ENCODE assay signal across 19 cellular contexts in genomic region chr3:98814799-98815450, GRCh38. TPM values are rescaled to one million over a fixed set of nuclear protein-coding genes. Genes with fewer than 3 reads are reported as not detected.
DNase-seq lines count a peak whose midpoint lies in the region; ATAC-seq, FAIRE-seq and TF ChIP-seq lines count a peak whose summit lies in the region.
"Had no signal": no experiment of that assay in that cellular context is flagged by ENCODE, and none has a peak within 500 bp of the region (broad histone marks: within the 10 kb centered on the region; RNA-seq: fewer than 3 reads in every experiment).

No MANE protein-coding gene starts in this region.

- H3K4me2 ChIP-seq in A549: peak overlapping the region; percentile 69
- no peak overlapping the region for H3K4me2 ChIP-seq in H9 (ENCODE audit: insufficient read depth, insufficient read length, low read length)

- FAIRE-seq in A549 (lab: Jason Lieb, UNC): peak; percentile 88

- no peak overlapping the region for H3K4me3 ChIP-seq in A549
- H3K4me3 ChIP-seq in foreskin fibroblast (ENCODE audit: low read depth in 1 of 2, low read length in 2 of 2): no peak overlapping the region
- no peak overlapping the region for H3K4me3 ChIP-seq in body of pancreas
- H3K4me3 ChIP-seq: tibial nerve had no signal

- H3T11ph ChIP-seq in H9 (ENCODE audit: low read length): no peak overlapping the region

- no peak overlapping the region for H2BK20ac ChIP-seq in H9 (ENCODE audit: low read depth, low read length, poor library complexity, severe bottlenecking)

- no peaks in the 10 kb centered on the region for H3K36me3 ChIP-seq in body of pancreas (replicated peaks in 1 of 2; ENCODE audit: insufficient read depth in 1 of 2, low read depth in 2 of 2)

- H3K23ac ChIP-seq in H9 (ENCODE audit: insufficient read length, low read depth, low read length): no peak overlapping the region

- no peak overlapping the region for H2BK5ac ChIP-seq in H9 (ENCODE audit: insufficient read length, low read length)

- no peaks in the 10 kb centered on the region for H3K79me1 ChIP-seq in H9 (ENCODE audit: insufficient read depth, low read depth, low read length, poor library complexity, severe bottlenecking)

- H3K4me1 ChIP-seq in A549 (peaks cover 90% of the 10 kb centered on the region), H9 (ENCODE audit: insufficient read depth, low read length) (no peaks in the 10 kb centered on the region), body of pancreas (no peaks in the 10 kb centered on the region)
- H3K4me1 ChIP-seq: parathyroid adenoma had no signal

- no peaks in the 10 kb centered on the region for H3K27me3 Mint-ChIP-seq in H9 (ENCODE audit: low read depth)
- H3K27me3 Mint-ChIP-seq: activated CD4-positive, alpha-beta memory T cell treated with anti-CD3 and anti-CD28 coated beads, Interleukin-2, amount 10 ng/mL, durations not matched to agents 7 days and 5 days had no signal

- no peak overlapping the region for H2BK120ac ChIP-seq in H9 (ENCODE audit: low read depth, low read length, poor library complexity, severe bottlenecking)

- no peak overlapping the region for H2BK15ac ChIP-seq in H9 (ENCODE audit: low read depth, low read length)

- POLR2A ChIA-PET in A549 (lab: Yijun Ruan, JAX): no interaction called here

- H3K4me3 Mint-ChIP-seq in H9: no peak overlapping the region
- H3K4me3 Mint-ChIP-seq: activated CD4-positive, alpha-beta memory T cell treated with anti-CD3 and anti-CD28 coated beads, Interleukin-2, amount 10 ng/mL, durations not matched to agents 7 days and 5 days had no signal

- peaks cover 5 to 10% of the 10 kb centered on the region in 2 experiments for H3K4me1 Mint-ChIP-seq in H9
- H3K4me1 Mint-ChIP-seq: activated CD4-positive, alpha-beta memory T cell treated with anti-CD3 and anti-CD28 coated beads, Interleukin-2, amount 10 ng/mL, durations not matched to agents 7 days and 5 days had no signal

- no peaks in the 10 kb centered on the region for H4K20me1 ChIP-seq in H9 (ENCODE audit: control insufficient read depth, insufficient read depth, insufficient read length)

- H3K79me2 ChIP-seq in H9 (ENCODE audit: insufficient read depth, low read length): no peaks in the 10 kb centered on the region
- H3K79me2 ChIP-seq: parathyroid adenoma had no signal

- no peak overlapping the region for H3K18ac ChIP-seq in H9 (ENCODE audit: insufficient read length, low read depth, low read length)

- CTCF ChIA-PET in A549 (lab: Yijun Ruan, JAX): interaction anchor here (0.7 to 8.7 kb wide), 10 partner anchors 9 to 359 kb away, joined by 3 to 111 read pairs (median 4); no protein-coding TSS in a partner anchor

- no peak overlapping the region for H2BK12ac ChIP-seq in H9 (ENCODE audit: insufficient read length, low read depth, low read length)

- TF ChIP-seq EP300 in A549 (IDR thresholded peaks at IDR 0.05): no peak

- 40% methylated on average over 5 of the region's 5 CpGs for WGBS in A549 (ENCODE audit: missing lambda C conversion rate)
- no CpG with 5 or more reads among the region's 5 CpGs for WGBS in H9 (ENCODE audit: extremely low coverage, insufficient read length, low lambda C conversion rate)
- 81 to 86% methylated on average over 5 of the region's 5 CpGs for WGBS in body of pancreas, 2 donors

- H3K27me3 ChIP-seq in H9 (ENCODE audit: insufficient read depth, low read length): no peaks in the 10 kb centered on the region
- no peaks in the 10 kb centered on the region for H3K27me3 ChIP-seq in body of pancreas
- H3K27me3 ChIP-seq: tibial nerve had no signal

- no peak for TF ChIP-seq POLR2A in A549 (IDR thresholded peaks at IDR 0.05; ENCODE audit: low read length)
- no peak for TF ChIP-seq POLR2A in body of pancreas (IDR thresholded peaks at IDR 0.05)

- H3K9me3 Mint-ChIP-seq in H9: no peaks in the 10 kb centered on the region
- H3K9me3 Mint-ChIP-seq: activated CD4-positive, alpha-beta memory T cell treated with anti-CD3 and anti-CD28 coated beads, Interleukin-2, amount 10 ng/mL, durations not matched to agents 7 days and 5 days had no signal

- H3K27ac ChIP-seq in A549: peak overlapping the region; percentile 73 to 84
- no peak overlapping the region for H3K27ac ChIP-seq in H9 (ENCODE audit: insufficient read length, low read depth, low read length)
- H3K27ac ChIP-seq in body of pancreas: no peak overlapping the region
- H3K27ac ChIP-seq: parathyroid adenoma, tibial nerve had no signal

- H2AK5ac ChIP-seq in H9 (ENCODE audit: insufficient read length, low read length): no peak overlapping the region

- H2AFZ ChIP-seq in H9 (ENCODE audit: low read length): no peak overlapping the region
- H2AFZ ChIP-seq: parathyroid adenoma had no signal

- no peak overlapping the region for H4K5ac ChIP-seq in H9 (ENCODE audit: insufficient read length, low read depth, low read length)

- DNase-seq in A549 (ENCODE audit: low read depth in 1 of 2, low spot score in 1 of 2) (peak; percentile 24 to 53), H9 (no peak), astrocyte of the hippocampus (ENCODE audit: low read depth, low spot score) (peak; percentile 66), foreskin fibroblast (peak; percentile 52 to 72), body of pancreas (no peak), NCI-H526 treated with DMSO at 0.1 percent for 48 hours (lab: John Stamatoyannopoulos, UW) (no peak), nucleus accumbens (lab: John Stamatoyannopoulos, UW) (no peak)
- DNase-seq in activated CD4-positive, CD25-positive, alpha-beta regulatory T cell treated with anti-CD3 and anti-CD28 coated beads, Interleukin-2, amount 50 U/mL, for 72 hours: no peak
- DNase-seq: ACHN; activated CD4-positive, alpha-beta memory T cell treated with anti-CD3 and anti-CD28 coated beads, Interleukin-2, amount 10 ng/mL, durations not matched to agents 7 days and 5 days; central memory CD4-positive, alpha-beta T cell; NCI-H1694; NCI-H526; stimulated activated CD4-positive, alpha-beta T cell treated with anti-CD3 and anti-CD28 coated beads, Interleukin-15, amount 100 ng/mL, for 24 hours; T1000 had no signal

- intact Hi-C loops in body of pancreas (cut with DNase I): loop anchor here (5.0 kb wide), 1 partner anchor 213 kb away; no protein-coding TSS in a partner anchor

- no peak overlapping the region for H3K56ac ChIP-seq in H9 (ENCODE audit: insufficient read length, low read depth, low read length)

- peak overlapping the region in 2 of 3 experiments; percentile 50 to 55; a peak in 3 of 7 replicates for H3K27ac Mint-ChIP-seq in H9
- H3K27ac Mint-ChIP-seq: activated CD4-positive, alpha-beta memory T cell treated with anti-CD3 and anti-CD28 coated beads, Interleukin-2, amount 10 ng/mL, durations not matched to agents 7 days and 5 days had no signal

- no peak overlapping the region for H3K9ac ChIP-seq in H9 (ENCODE audit: extremely low read depth, insufficient read length, low read length)
- H3K9ac ChIP-seq: parathyroid adenoma had no signal

- ATAC-seq in A549 (peak; percentile 59 to 70; a peak in 5 of 6 replicates), body of pancreas (no peak)
- ATAC-seq: esophagus mucosa, Right ventricle myocardium inferior had no signal

- no peak overlapping the region for H3K14ac ChIP-seq in H9 (ENCODE audit: insufficient read depth, low read length)

- no peak overlapping the region for H4K8ac ChIP-seq in H9 (replicated peaks; ENCODE audit: insufficient read length, low read depth, low read length)

- no peak for TF ChIP-seq RAD21 in A549 (conservative IDR thresholded peaks at IDR 0.05 in 1 of 2, IDR thresholded peaks at IDR 0.05 in 1 of 2)

- peaks cover 6 to 54% (median 43%) of the 10 kb centered on the region in 3 experiments for H3K36me3 Mint-ChIP-seq in H9 (ENCODE audit: insufficient read depth in 1 of 3, low read depth in 3 of 3)

- no peak overlapping the region for H3K4ac ChIP-seq in H9 (ENCODE audit: low read depth, low read length)

- H3K23me2 ChIP-seq in H9 (ENCODE audit: insufficient read length, low read depth, low read length, poor library complexity, severe bottlenecking): no peaks in the 10 kb centered on the region

- H3K9me3 ChIP-seq in A549 (no peaks in the 10 kb centered on the region), H9 (ENCODE audit: control insufficient read depth, low read depth, low read length) (no peaks in the 10 kb centered on the region), body of pancreas (no peaks in the 10 kb centered on the region)
- H3K9me3 ChIP-seq: tibial nerve had no signal

- TF ChIP-seq CTCF in A549 (IDR thresholded peaks at IDR 0.05): no peak
- no peak for TF ChIP-seq CTCF in H9 (conservative IDR thresholded peaks at IDR 0.05)
- no peak for TF ChIP-seq CTCF in foreskin fibroblast (IDR thresholded peaks at IDR 0.05; ENCODE audit: low read depth, low read length)
- TF ChIP-seq CTCF in body of pancreas (IDR thresholded peaks at IDR 0.05): no peak

- no peak overlapping the region for H4K91ac ChIP-seq in H9 (ENCODE audit: insufficient read length, low read depth, low read length)

TF ChIP-seq in A549, 52 proteins besides CTCF, POLR2A, EP300 and RAD21:
- TF ChIP-seq GATA3 (IDR thresholded peaks at IDR 0.05; ENCODE audit: borderline replicate concordance) (no peak), ZSCAN20 (CRISPR knock-in tag; IDR thresholded peaks at IDR 0.05) (no peak), FOSL2 (IDR thresholded peaks at IDR 0.05) (0 out of 2 replicates have a peak, but pooled peaks have one; percentile 27), FOSL2 (CRISPR knock-in tag; IDR thresholded peaks at IDR 0.05) (peak; percentile 26; the same call in 1 of the 2 replicates), EHF (CRISPR knock-in tag; IDR thresholded peaks at IDR 0.05) (no peak)

RNA-seq across cellular contexts. Expression of gene ST3GAL6, which starts 51.8 kb away (rescaled TPM):
- polyA plus RNA-seq in A549 (2011; rRNA removed): 0.89 and 1.1 TPM in 2 replicates
- polyA plus RNA-seq in A549 (2012; cell fraction: cytosol; rRNA removed): 0.28 and 0.35 TPM in 2 replicates
- polyA plus RNA-seq in A549 (2012; cell fraction: nucleus; rRNA removed): 0.22 and 0.42 TPM in 2 replicates
- 0.90 to 1.4 TPM (median 0.94 TPM) in 3 replicates for polyA plus RNA-seq in A549 (2017; fragmentation: RNase III; extraction: RNeasy Plus Mini Kit Qiagen cat#74134 plus additional on column Dnase treatment)
- 1.3 TPM in 1 of 2 replicates, not detected in the other for polyA minus RNA-seq in A549 (2011; rRNA and poly(A)+ RNA removed)
- 4.7 and 6.4 TPM in 2 replicates for total RNA-seq in H9 (2021)
- total RNA-seq in body of pancreas: 10 to 100 TPM in 1 of 2 donors, 1 to 10 TPM in 1; 8.0 to 35.3 TPM
- total RNA-seq: activated CD4-positive, alpha-beta memory T cell treated with anti-CD3 and anti-CD28 coated beads, Interleukin-2, amount 10 ng/mL, durations not matched to agents 7 days and 5 days had no signal

Comparison
In these comparisons a context has a peak if more than half of its experiments do, and no peak if none do; other contexts are left out.
1. DNase-seq: peak in A549 (2 of 2), astrocyte of the hippocampus (single experiment) and foreskin fibroblast (2 of 2); none in H9 (single experiment), body of pancreas (0 of 4), activated CD4-positive, CD25-positive, alpha-beta regulatory T cell treated with anti-CD3 and anti-CD28 coated beads, Interleukin-2, amount 50 U/mL, for 72 hours (single experiment), NCI-H526 treated with DMSO at 0.1 percent for 48 hours (single experiment) and nucleus accumbens (0 of 56).
2. H3K27ac ChIP-seq: peak in A549 (2 of 2); none in H9 (single experiment) and body of pancreas (0 of 4).